ENCODE assay signal across 20 cellular contexts in genomic region chr7:5909011-5909410, GRCh38. TPM values are rescaled to one million over a fixed set of nuclear protein-coding genes. Genes with fewer than 3 reads are reported as not detected.
"Had no signal": no experiment of that assay in that cellular context is flagged by ENCODE, and none has a peak within 500 bp of the region (broad histone marks: within the 10 kb centered on the region; RNA-seq: fewer than 3 reads in every experiment).

No MANE protein-coding gene starts in this region.

RNA-seq across cellular contexts. Expression of gene OCM, which starts 28.4 kb away (rescaled TPM):
- total RNA-seq: natural killer cell treated with Interleukin-12 subunit alpha and Interleukin-12 subunit beta and Interleukin-15 and Interleukin-18, amount 100 ng/mL, for 72 hours; neural crest cell; omental fat pad; osteoblast; osteocyte; ovary; pancreas; posterior vena cava; prostate gland; psoas muscle; pulmonary artery endothelial cell; renal cortical epithelial cell; right atrium auricular region; right cardiac atrium; right lobe of liver; sciatic nerve; sigmoid colon; skeletal muscle tissue; smooth muscle cell had no signal
- polyA plus RNA-seq: neural cell, psoas muscle, right cardiac atrium, smooth muscle cell had no signal
